8 cellular contexts compared by ENCODE assay signal in the genomic region with DNA sequence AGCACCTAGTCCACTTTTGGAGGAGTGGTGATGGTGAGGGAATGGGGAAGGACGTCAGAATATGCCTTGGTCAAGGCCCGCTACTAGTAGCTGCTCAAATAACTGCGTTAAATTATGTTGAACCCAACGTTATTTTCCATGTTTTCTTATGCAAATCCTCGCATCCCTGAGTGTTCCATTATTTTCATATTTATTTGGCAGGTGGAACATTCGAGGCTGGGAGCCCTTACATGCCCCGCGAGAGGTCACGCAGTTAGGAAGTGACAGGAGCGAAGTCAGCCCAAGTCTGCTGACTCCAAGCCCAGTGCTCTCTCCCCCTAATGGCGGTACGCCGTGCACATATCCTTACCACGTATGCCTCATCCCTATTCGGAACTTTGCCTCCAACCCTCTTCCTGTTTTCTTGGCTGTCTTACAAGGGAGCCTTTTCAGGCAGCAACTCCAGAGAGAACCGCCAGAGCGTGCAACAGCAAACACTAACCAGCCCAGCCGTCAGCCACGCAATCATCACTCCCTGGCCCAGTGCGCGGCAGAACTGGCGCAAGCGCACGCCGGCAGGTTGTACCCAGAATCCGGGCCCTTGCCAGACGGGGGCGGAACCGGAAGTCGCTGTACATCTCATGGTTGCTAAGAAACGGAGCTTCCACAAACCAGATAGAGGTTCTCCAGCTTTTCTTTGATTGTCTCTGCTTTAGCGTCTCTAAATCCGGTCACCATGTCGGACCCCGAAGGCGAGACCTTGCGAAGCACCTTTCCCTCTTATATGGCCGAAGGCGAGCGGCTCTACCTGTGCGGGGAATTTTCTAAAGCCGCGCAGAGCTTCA. TPM values are rescaled to one million over a fixed set of nuclear protein-coding genes. Genes with fewer than 3 reads are reported as not detected.
DNase-seq lines count a peak whose midpoint lies in the region; ATAC-seq lines count a peak whose summit lies in the region.

A gene with protein sequence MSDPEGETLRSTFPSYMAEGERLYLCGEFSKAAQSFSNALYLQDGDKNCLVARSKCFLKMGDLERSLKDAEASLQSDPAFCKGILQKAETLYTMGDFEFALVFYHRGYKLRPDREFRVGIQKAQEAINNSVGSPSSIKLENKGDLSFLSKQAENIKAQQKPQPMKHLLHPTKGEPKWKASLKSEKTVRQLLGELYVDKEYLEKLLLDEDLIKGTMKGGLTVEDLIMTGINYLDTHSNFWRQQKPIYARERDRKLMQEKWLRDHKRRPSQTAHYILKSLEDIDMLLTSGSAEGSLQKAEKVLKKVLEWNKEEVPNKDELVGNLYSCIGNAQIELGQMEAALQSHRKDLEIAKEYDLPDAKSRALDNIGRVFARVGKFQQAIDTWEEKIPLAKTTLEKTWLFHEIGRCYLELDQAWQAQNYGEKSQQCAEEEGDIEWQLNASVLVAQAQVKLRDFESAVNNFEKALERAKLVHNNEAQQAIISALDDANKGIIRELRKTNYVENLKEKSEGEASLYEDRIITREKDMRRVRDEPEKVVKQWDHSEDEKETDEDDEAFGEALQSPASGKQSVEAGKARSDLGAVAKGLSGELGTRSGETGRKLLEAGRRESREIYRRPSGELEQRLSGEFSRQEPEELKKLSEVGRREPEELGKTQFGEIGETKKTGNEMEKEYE (plus strand): TSS at position 609 of the 824 bp plus-strand sequence. CDS start 107 bp downstream, at position 716.

- H3K27me3 ChIP-seq in BLaER1 treated with 17β-estradiol and CSF1 and Interleukin-3, amounts not matched to agents 10 nM and 100 nM, result no peaks in the 10 kb centered on the region

- H3K27me3 Mint-ChIP-seq in activated CD4-positive, alpha-beta T cell treated with anti-CD3 and anti-CD28 coated beads, Interleukin-2, amount 10 ng/mL, durations not matched to agents 24 days and 14 days, result no peaks in the 10 kb centered on the region

- intact Hi-C loops in activated CD4-positive, alpha-beta T cell treated with anti-CD3 and anti-CD28 coated beads, Interleukin-2, amount 10 ng/mL, durations not matched to agents 24 days and 14 days (cut with micrococcal nuclease), result loop anchor here (1.0 kb wide), 3 partner anchors 11 to 242 kb away; a partner anchor contains a TSS

- H3K36me3 Mint-ChIP-seq in activated CD4-positive, alpha-beta T cell treated with anti-CD3 and anti-CD28 coated beads, Interleukin-2, amount 10 ng/mL, durations not matched to agents 24 days and 14 days (ENCODE audit: low read depth), result peaks cover 11% of the 10 kb centered on the region

- peak within 1 kb of the TSS; percentile 69 to 93 (median 83) for H3K4me2 ChIP-seq in BLaER1 treated with 17β-estradiol and CSF1 and Interleukin-3, amounts not matched to agents 10 nM and 100 nM

- DNase-seq in GM19240 (ENCODE audit: insufficient read length, low spot score) (peak; percentile 92), NCI-H526 (lab: John Stamatoyannopoulos, UW) (peak; percentile 94 to 97), dedifferentiated amniotic fluid mesenchymal stem cell (ENCODE audit: extremely low spot score) (peak; percentile 98), left lobe of liver (ENCODE audit: low spot score) (peak; percentile 98)
- peak; percentile 99 for DNase-seq in activated CD4-positive, alpha-beta T cell treated with anti-CD3 and anti-CD28 coated beads, Interleukin-2, amount 10 ng/mL, durations not matched to agents 24 days and 14 days
- peak; percentile 96 for DNase-seq in stimulated activated CD4-positive, alpha-beta T cell treated with anti-CD3 and anti-CD28 coated beads, Interleukin-2, amount 100 ng/mL, for 24 hours

- H3K4me1 Mint-ChIP-seq in activated CD4-positive, alpha-beta T cell treated with anti-CD3 and anti-CD28 coated beads, Interleukin-2, amount 10 ng/mL, durations not matched to agents 24 days and 14 days, result peaks cover 31% of the 10 kb centered on the region

- peak within 1 kb of the TSS; percentile 96 for H3K27ac Mint-ChIP-seq in activated CD4-positive, alpha-beta T cell treated with anti-CD3 and anti-CD28 coated beads, Interleukin-2, amount 10 ng/mL, durations not matched to agents 24 days and 14 days

- peak within 1 kb of the TSS; percentile 50 to 76 (median 66) for H3K9ac ChIP-seq in BLaER1 treated with 17β-estradiol and CSF1 and Interleukin-3, amounts not matched to agents 10 nM and 100 nM

- ATAC-seq in HG03460 (IDR thresholded peaks at IDR 0.05; ENCODE audit: unreplicated experiment) (peak; percentile 91), left lobe of liver (peak; percentile 95)

- H3K9me3 Mint-ChIP-seq in activated CD4-positive, alpha-beta T cell treated with anti-CD3 and anti-CD28 coated beads, Interleukin-2, amount 10 ng/mL, durations not matched to agents 24 days and 14 days, result no peaks in the 10 kb centered on the region

- H3K27ac ChIP-seq in BLaER1 treated with 17β-estradiol and CSF1 and Interleukin-3, amounts not matched to agents 10 nM and 100 nM, result peak within 1 kb of the TSS; percentile 64 to 88 (median 71)

- H3K4me3 ChIP-seq in BLaER1 treated with 17β-estradiol and CSF1 and Interleukin-3, amounts not matched to agents 10 nM and 100 nM, result peak within 1 kb of the TSS; percentile 50 to 66 (median 53)

- H3K9me3 ChIP-seq in BLaER1 treated with 17β-estradiol and CSF1 and Interleukin-3, amounts not matched to agents 10 nM and 100 nM (replicated peaks in 1 of 11), result no peaks in the 10 kb centered on the region

- H4K20me1 ChIP-seq in BLaER1 treated with 17β-estradiol and CSF1 and Interleukin-3, amounts not matched to agents 10 nM and 100 nM, result no peaks in the 10 kb centered on the region

- H3K4me1 ChIP-seq in BLaER1 treated with 17β-estradiol and CSF1 and Interleukin-3, amounts not matched to agents 10 nM and 100 nM, result peaks cover 60 to 80% (median 71%) of the 10 kb centered on the region in 10 experiments

- H3K4me3 Mint-ChIP-seq in activated CD4-positive, alpha-beta T cell treated with anti-CD3 and anti-CD28 coated beads, Interleukin-2, amount 10 ng/mL, durations not matched to agents 24 days and 14 days, result peak within 1 kb of the TSS; percentile 95

- H3K36me3 ChIP-seq in BLaER1 treated with 17β-estradiol and CSF1 and Interleukin-3, amounts not matched to agents 10 nM and 100 nM, result no peaks in the 10 kb centered on the region

RNA-seq across cellular contexts. Expression of the gene that starts here (rescaled TPM):
- total RNA-seq in activated CD4-positive, alpha-beta T cell treated with anti-CD3 and anti-CD28 coated beads, Interleukin-2, amount 10 ng/mL, durations not matched to agents 24 days and 14 days, result 0.63 and 0.76 TPM in 2 replicates
- total RNA-seq in left lobe of liver, result 0.30 TPM

Comparison
In these comparisons a context has a peak if more than half of its experiments do, and no peak if none do; other contexts are left out.
1. Peak in every context shown above with its lines: DNase-seq, ATAC-seq, H3K4me3 ChIP-seq and H3K27ac ChIP-seq.
2. Peak in DNase-seq in activated CD4-positive, alpha-beta T cell treated with anti-CD3 and anti-CD28 coated beads, Interleukin-2, amount 10 ng/mL, durations not matched to agents 24 days and 14 days; RNA of the gene not detected or under 1 TPM.
3. Peak in DNase-seq and ATAC-seq in left lobe of liver; RNA of the gene not detected or under 1 TPM.